Comparison of ENCODE assay signal across 28 cellular contexts in genomic region chr1:82446955-82447354, GRCh38.
"Had no signal": no experiment of that assay in that cellular context is flagged by ENCODE, and none has a peak within 500 bp of the region (broad histone marks: within the 10 kb centered on the region; RNA-seq: fewer than 3 reads in every experiment).

No MANE protein-coding gene starts in this region.

- H3K4me1 Mint-ChIP-seq: central memory CD8-positive, alpha-beta T cell; T-cell had no signal

- H3K4me3 Mint-ChIP-seq: activated naive CD8-positive, alpha-beta T cell; activated T-cell treated with anti-CD3 and anti-CD28 coated beads, Interleukin-2, amount 50 U/mL, for 24 hours; activated T-cell treated with anti-CD3 and anti-CD28 coated beads, Interleukin-2, amount 50 U/mL, for 72 hours; central memory CD8-positive, alpha-beta T cell; dendritic cell treated with granulocyte-macrophage colony-stimulating factor and Interleukin-4, amounts not matched to agents 40 ng/mL and 50 ng/mL, for 4 days; endodermal cell; T-cell; T-helper 1 cell treated with Interleukin-12 subunit alpha and Interleukin-12 subunit beta and Interleukin-4 antibody, amounts not matched to agents 30 μg/mL and 1 μg/mL, for 36 hours had no signal

- H3K36me3 Mint-ChIP-seq: activated naive CD8-positive, alpha-beta T cell; T-cell had no signal

- H3K27ac Mint-ChIP-seq: activated naive CD8-positive, alpha-beta T cell; activated T-cell treated with anti-CD3 and anti-CD28 coated beads, Interleukin-2, amount 50 U/mL, for 24 hours; activated T-cell treated with anti-CD3 and anti-CD28 coated beads, Interleukin-2, amount 50 U/mL, for 72 hours; dendritic cell treated with granulocyte-macrophage colony-stimulating factor and Interleukin-4, amounts not matched to agents 40 ng/mL and 50 ng/mL, for 4 days; endodermal cell; T-cell; T-helper 1 cell treated with Interleukin-12 subunit alpha and Interleukin-12 subunit beta and Interleukin-4 antibody, amounts not matched to agents 30 μg/mL and 1 μg/mL, for 36 hours had no signal

- H3K9me3 Mint-ChIP-seq: activated T-cell treated with anti-CD3 and anti-CD28 coated beads, Interleukin-2, amount 50 U/mL, for 24 hours had no signal

- DNase-seq: activated CD4-positive, alpha-beta T cell treated with anti-CD3 and anti-CD28 coated beads for 48 hours; activated CD4-positive, alpha-beta T cell treated with anti-CD3 and anti-CD28 coated beads, Interleukin-2, amount 50 U/mL, for 1 hour; activated CD4-positive, alpha-beta T cell treated with anti-CD3 and anti-CD28 coated beads, Interleukin-2, amount 50 U/mL, for 48 hours; activated CD4-positive, CD25-positive, alpha-beta regulatory T cell; activated CD4-positive, CD25-positive, alpha-beta regulatory T cell treated with anti-CD3 and anti-CD28 coated beads, Interleukin-2, amount 50 U/mL, for 72 hours; activated CD8-positive, alpha-beta memory T cell treated with anti-CD3 and anti-CD28 coated beads, Interleukin-2, amount 50 U/mL, for 48 hours; activated gamma-delta T cell treated with Interleukin-2 at 50 U/mL for 16 hours; activated naive CD4-positive, alpha-beta T cell treated with anti-CD3 and anti-CD28 coated beads, Interleukin-2, amount 50 U/mL, for 16 hours; activated naive CD4-positive, alpha-beta T cell treated with Interleukin-2 at 50 U/mL for 16 hours; activated T-cell treated with anti-CD3 and anti-CD28 coated beads for 4 hours; activated T-cell treated with anti-CD3 and anti-CD28 coated beads, Interleukin-2, amount 50 U/mL, for 24 hours; activated T-cell treated with anti-CD3 and anti-CD28 coated beads, Interleukin-2, amount 50 U/mL, for 72 hours; amniotic stem cell; anterior cingulate cortex; brain microvascular endothelial cell; dorsolateral prefrontal cortex; effector memory CD4-positive, alpha-beta T cell; endodermal cell; esophagus squamous epithelium; heart right ventricle; SW 1271; T-cell; T1000 had no signal

- H3K27me3 Mint-ChIP-seq: activated naive CD8-positive, alpha-beta T cell; activated T-cell treated with anti-CD3 and anti-CD28 coated beads, Interleukin-2, amount 50 U/mL, for 24 hours; central memory CD8-positive, alpha-beta T cell; dendritic cell treated with granulocyte-macrophage colony-stimulating factor and Interleukin-4, amounts not matched to agents 40 ng/mL and 50 ng/mL, for 4 days; T-cell had no signal

- H3K4me3 ChIP-seq: dorsolateral prefrontal cortex, gastroesophageal sphincter, heart right ventricle had no signal

- ATAC-seq: activated T-cell treated with anti-CD3 and anti-CD28 coated beads, Interleukin-2, amount 50 U/mL, for 72 hours; T-cell had no signal
